1 cellular context compared by ENCODE assay signal in genomic region chr3:185781759-185782158, GRCh38.
TF ChIP-seq lines count a peak whose summit lies in the region.

No MANE protein-coding gene starts in this region.

TF ChIP-seq in H1, 55 proteins besides CTCF, POLR2A, EP300 and RAD21:
- no peak for TF ChIP-seq MAX (IDR thresholded peaks at IDR 0.05)
- no peak for TF ChIP-seq YY1 (IDR thresholded peaks at IDR 0.05; ENCODE audit: low read depth, low read length)
- no peak for TF ChIP-seq RXRA (IDR thresholded peaks at IDR 0.05; ENCODE audit: insufficient read depth, low read depth, low read length)
- no peak for TF ChIP-seq HDAC6 (IDR thresholded peaks at IDR 0.05; ENCODE audit: low read depth, low read length)
- TF ChIP-seq SP2 (IDR thresholded peaks at IDR 0.05; ENCODE audit: low read length) = no peak
- no peak for TF ChIP-seq TEAD4 (IDR thresholded peaks at IDR 0.05; ENCODE audit: low read depth, low read length)
- TF ChIP-seq KDM5A (IDR thresholded peaks at IDR 0.05; ENCODE audit: low read length) = no peak
- no peak for TF ChIP-seq PHF8 (conservative IDR thresholded peaks at IDR 0.05; ENCODE audit: low read depth, low read length)
- no peak for TF ChIP-seq TAF1 (IDR thresholded peaks at IDR 0.05; ENCODE audit: low read depth, low read length)
- TF ChIP-seq EZH2 (IDR thresholded peaks at IDR 0.05; ENCODE audit: low read depth, low read length, severe bottlenecking) = no peak
- no peak for TF ChIP-seq KDM4A (IDR thresholded peaks at IDR 0.05; ENCODE audit: low read depth, low read length, severe bottlenecking)
- TF ChIP-seq CEBPB (IDR thresholded peaks at IDR 0.05; ENCODE audit: low read depth, low read length) = no peak
- no peak for TF ChIP-seq HDAC2 (IDR thresholded peaks at IDR 0.05; ENCODE audit: borderline replicate concordance in 1 of 2, low read depth in 2 of 2, low read length in 2 of 2)
- TF ChIP-seq CHD2 (IDR thresholded peaks at IDR 0.05; ENCODE audit: low read length) = no peak
- TF ChIP-seq CBX8 (IDR thresholded peaks at IDR 0.05; ENCODE audit: borderline replicate concordance, low read depth, low read length) = no peak
- no peak for TF ChIP-seq TBP (IDR thresholded peaks at IDR 0.05; ENCODE audit: low read depth, low read length)
TF ChIP-seq in H1: peak in this region for 0.
